1 cellular context compared by ENCODE assay signal in the genomic region with DNA sequence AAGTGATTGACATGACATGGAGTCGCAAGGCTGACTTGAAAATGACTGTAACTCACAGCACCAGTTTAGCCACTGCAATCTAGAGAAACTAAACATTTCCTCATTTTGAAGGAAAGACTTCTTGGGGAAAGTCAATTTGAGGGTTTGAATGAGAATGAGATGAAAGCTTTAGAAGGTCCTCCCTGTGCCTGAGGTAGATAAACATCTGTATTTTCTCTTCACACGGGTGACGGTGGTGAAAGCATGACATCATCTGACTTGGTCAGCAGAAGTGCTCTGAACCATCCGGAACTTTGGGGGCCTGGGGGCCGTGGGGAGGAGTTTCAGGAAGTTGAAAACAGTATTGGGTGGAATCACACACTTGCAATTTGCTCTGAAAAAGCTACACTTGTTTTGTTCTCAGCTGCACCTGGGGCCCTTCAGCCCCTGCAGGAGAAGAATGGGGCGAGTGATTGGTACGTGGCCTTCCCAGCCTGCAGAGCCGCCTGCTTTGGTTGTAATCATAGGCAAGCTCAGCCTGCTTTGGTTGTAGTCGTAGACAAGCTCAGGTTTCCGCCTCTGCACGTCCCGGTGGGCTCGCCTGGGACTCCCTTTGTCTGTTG.
TF ChIP-seq lines count a peak whose summit lies in the region.

No MANE protein-coding gene starts in this region.

TF ChIP-seq in H1, 55 proteins besides CTCF, POLR2A, EP300 and RAD21:
- TF ChIP-seq NANOG (IDR thresholded peaks at IDR 0.05; ENCODE audit: insufficient read depth, low read depth, low read length, poor library complexity, severe bottlenecking) (no peak), SIN3A (conservative IDR thresholded peaks at IDR 0.05 in 1 of 2, IDR thresholded peaks at IDR 0.05 in 1 of 2; ENCODE audit: low read depth in 1 of 2, low read length in 2 of 2) (no peak), NRF1 (IDR thresholded peaks at IDR 0.05; ENCODE audit: low read depth, low read length) (no peak), SRF (IDR thresholded peaks at IDR 0.05; ENCODE audit: low read depth, low read length) (no peak), CHD1 (IDR thresholded peaks at IDR 0.05; ENCODE audit: low read depth, low read length) (no peak), CHD2 (IDR thresholded peaks at IDR 0.05; ENCODE audit: low read length) (no peak), USF2 (IDR thresholded peaks at IDR 0.05; ENCODE audit: low read length) (no peak), ZNF274 (IDR thresholded peaks at IDR 0.05; ENCODE audit: borderline replicate concordance, extremely low read depth, low read length) (no peak), SAP30 (IDR thresholded peaks at IDR 0.05; ENCODE audit: insufficient read depth, insufficient replicate concordance, low read length) (no peak), POU5F1 (IDR thresholded peaks at IDR 0.05; ENCODE audit: low read depth, low read length) (no peak), TEAD4 (IDR thresholded peaks at IDR 0.05; ENCODE audit: low read depth, low read length) (no peak), TAF1 (IDR thresholded peaks at IDR 0.05; ENCODE audit: low read depth, low read length) (no peak), RBBP5 (IDR thresholded peaks at IDR 0.05; ENCODE audit: borderline replicate concordance, low read depth, low read length) (no peak), KDM1A (IDR thresholded peaks at IDR 0.05; ENCODE audit: borderline replicate concordance, low read length) (no peak)
